ENCODE assay signal across 19 cellular contexts in the genomic region with DNA sequence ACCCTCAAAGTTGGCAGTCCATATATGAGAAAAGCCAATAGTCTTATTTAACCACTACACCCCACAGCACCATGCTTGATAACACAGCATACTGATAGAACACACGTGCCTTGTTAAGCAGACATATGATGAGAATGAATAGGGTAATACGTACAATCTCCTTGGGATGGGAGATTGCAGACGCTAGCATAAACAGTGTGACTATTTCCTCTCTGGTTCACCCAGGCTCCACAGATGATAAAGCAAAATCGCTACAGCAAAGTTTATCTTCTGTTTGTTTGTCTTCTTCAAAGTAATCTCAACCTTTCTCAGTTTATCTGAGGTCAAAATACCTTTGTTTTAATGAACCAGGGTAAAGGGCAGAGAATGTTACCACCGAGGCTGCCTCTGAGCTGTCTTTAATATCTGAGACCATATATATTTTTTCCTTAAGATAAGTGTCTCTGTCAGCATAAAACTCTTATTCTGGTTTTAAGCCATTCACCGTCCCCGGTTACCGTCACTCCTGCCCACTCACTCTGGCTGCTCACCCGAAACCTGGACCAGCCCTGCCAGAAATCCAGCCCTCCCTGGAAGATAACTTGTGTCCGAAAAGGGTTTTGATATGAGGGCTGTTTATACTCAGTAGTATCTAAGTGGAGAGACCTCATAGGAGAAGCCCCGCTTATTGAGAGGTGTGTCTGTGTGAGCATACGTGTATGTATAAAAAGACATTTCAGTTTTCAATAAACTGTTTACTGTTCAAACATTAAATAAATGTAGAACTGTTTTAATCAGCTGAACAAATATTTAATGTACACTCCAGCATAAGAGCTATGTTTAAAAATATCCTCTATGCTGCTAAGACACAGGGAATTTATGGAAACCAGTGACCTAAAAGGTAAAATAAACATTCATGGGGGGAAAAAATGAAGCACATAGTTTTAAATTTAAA.
DNase-seq lines count a peak whose midpoint lies in the region; ATAC-seq and TF ChIP-seq lines count a peak whose summit lies in the region.
"Had no signal": no experiment of that assay in that cellular context is flagged by ENCODE, and none has a peak within 500 bp of the region (broad histone marks: within the 10 kb centered on the region; RNA-seq: fewer than 3 reads in every experiment).

No MANE protein-coding gene starts in this region.

- H3K27ac ChIP-seq in SJCRH30 (peak overlapping the region; percentile 5; the same call in 1 of the 2 replicates), thoracic aorta (no peak overlapping the region)
- H3K27ac ChIP-seq: uterus had no signal

- no peak for TF ChIP-seq CTCF in thoracic aorta (IDR thresholded peaks at IDR 0.05)

- no peak overlapping the region for H3K4me3 ChIP-seq in SJCRH30
- H3K4me3 ChIP-seq in thoracic aorta = peak overlapping the region; percentile 3
- H3K4me3 ChIP-seq: uterus had no signal

- no peaks in the 10 kb centered on the region for H3K9me3 ChIP-seq in SJCRH30 (replicated peaks)
- no peaks in the 10 kb centered on the region for H3K9me3 ChIP-seq in thoracic aorta
- H3K9me3 ChIP-seq: uterus had no signal

- H3K36me3 ChIP-seq in SJCRH30 (no peaks in the 10 kb centered on the region), thoracic aorta (no peaks in the 10 kb centered on the region)
- H3K36me3 ChIP-seq: uterus had no signal

- peak; percentile 70 for ATAC-seq in left lobe of liver
- ATAC-seq in thoracic aorta (ENCODE audit: insufficient number of reproducible peaks, low FRiP score, low read depth) = no peak
- no peak for ATAC-seq in HG03097 (IDR thresholded peaks at IDR 0.05; ENCODE audit: low FRiP score, unreplicated experiment)
- ATAC-seq: activated naive CD4-positive, alpha-beta T cell treated with anti-CD3 and anti-CD28 coated beads, Interleukin-2, amount 50 U/mL, for 72 hours; left ventricle myocardium superior; naive thymus-derived CD8-positive, alpha-beta T cell; stimulated activated naive CD8-positive, alpha-beta T cell treated with anti-CD3 and anti-CD28 coated beads, Interleukin-15, Interleukin-2, amounts not matched to agents 100 U/mL and 50 U/mL, for 24 hours had no signal

- H3K27me3 ChIP-seq in SJCRH30 (no peaks in the 10 kb centered on the region), thoracic aorta (replicated peaks; ENCODE audit: insufficient read depth) (no peaks in the 10 kb centered on the region)
- H3K27me3 ChIP-seq: uterus had no signal

- H3K4me1 ChIP-seq in SJCRH30 = peaks cover 20% of the 10 kb centered on the region
- peaks cover 0 to 21% of the 10 kb centered on the region in 2 donors for H3K4me1 ChIP-seq in thoracic aorta (ENCODE audit: control insufficient read depth in 1 of 2, low read depth in 2 of 2)
- H3K4me1 ChIP-seq: uterus had no signal

- peak; percentile 65 for DNase-seq in NCI-H510A treated with DMSO at 0.1 percent for 48 hours (lab: John Stamatoyannopoulos, UW)
- DNase-seq in NCI-H510A (lab: John Stamatoyannopoulos, UW) = no peak
- DNase-seq in SJCRH30 = no peak
- DNase-seq in left lobe of liver (ENCODE audit: low spot score) = no peak
- no peak for DNase-seq in thoracic aorta (ENCODE audit: low spot score)
- DNase-seq in anterior cingulate cortex (lab: John Stamatoyannopoulos, UW) = no peak
- no peak for DNase-seq in medulla oblongata (ENCODE audit: extremely low spot score)
- DNase-seq: activated CD4-positive, alpha-beta T cell treated with anti-CD3 and anti-CD28 coated beads, Interleukin-2, amount 50 U/mL, for 1 hour; CD4-positive, CD25-positive, alpha-beta regulatory T cell; effector CD4-positive, alpha-beta T cell; hypothalamus; left ventricle myocardium superior; naive thymus-derived CD8-positive, alpha-beta T cell; NCI-H1105; NCI-H446 treated with DMSO at 0.1 percent for 48 hours; stimulated activated naive CD8-positive, alpha-beta T cell treated with anti-CD3 and anti-CD28 coated beads, Interleukin-15, Interleukin-2, amounts not matched to agents 100 U/mL and 50 U/mL, for 24 hours had no signal
